ENCODE assay signal across 19 cellular contexts in genomic region chr9:99166149-99166548, GRCh38.
"Had no signal": no experiment of that assay in that cellular context is flagged by ENCODE, and none has a peak within 500 bp of the region (broad histone marks: within the 10 kb centered on the region; RNA-seq: fewer than 3 reads in every experiment).

No MANE protein-coding gene starts in this region.

- H3K4me1 ChIP-seq: colonic mucosa, lower lobe of right lung, prostate gland, right atrium auricular region had no signal

- H3K36me3 ChIP-seq: ascending aorta, colonic mucosa, lower lobe of right lung, prostate gland, right atrium auricular region, stomach had no signal

- H3K27ac ChIP-seq: ascending aorta, colonic mucosa, lower lobe of right lung, prostate gland, right atrium auricular region, stomach had no signal

- H3K9me3 Mint-ChIP-seq: activated CD4-positive, alpha-beta memory T cell treated with anti-CD3 and anti-CD28 coated beads for 36 hours; central memory CD8-positive, alpha-beta T cell; neural crest cell; T-helper 1 cell treated with Interleukin-12 subunit alpha and Interleukin-12 subunit beta and Interleukin-4 antibody, amounts not matched to agents 30 μg/mL and 1 μg/mL, for 36 hours had no signal

- H3K27me3 ChIP-seq: ascending aorta, colonic mucosa, right atrium auricular region had no signal

- H3K36me3 Mint-ChIP-seq: activated CD4-positive, alpha-beta memory T cell treated with anti-CD3 and anti-CD28 coated beads for 36 hours had no signal

- H3K27ac Mint-ChIP-seq: activated CD4-positive, alpha-beta memory T cell treated with anti-CD3 and anti-CD28 coated beads for 36 hours; T-helper 1 cell treated with Interleukin-12 subunit alpha and Interleukin-12 subunit beta and Interleukin-4 antibody, amounts not matched to agents 30 μg/mL and 1 μg/mL, for 36 hours had no signal

- H3K4me3 Mint-ChIP-seq: activated CD4-positive, alpha-beta memory T cell treated with anti-CD3 and anti-CD28 coated beads for 36 hours; central memory CD8-positive, alpha-beta T cell; neural crest cell; T-helper 1 cell treated with Interleukin-12 subunit alpha and Interleukin-12 subunit beta and Interleukin-4 antibody, amounts not matched to agents 30 μg/mL and 1 μg/mL, for 36 hours had no signal

- DNase-seq: activated CD4-positive, alpha-beta memory T cell treated with anti-CD3 and anti-CD28 coated beads for 36 hours; activated T-cell treated with anti-CD3 and anti-CD28 coated beads, Interleukin-2, amount 50 U/mL, for 48 hours; colonic mucosa; foreskin melanocyte; glutamatergic neuron; hippocampal formation; left colon; lower lobe of right lung; stimulated activated CD4-positive, alpha-beta T cell treated with anti-CD3 and anti-CD28 coated beads, Interleukin-12 subunit alpha, Interleukin-12 subunit beta, amount 100 ng/mL, for 4 hours; stimulated activated CD4-positive, alpha-beta T cell treated with anti-CD3 and anti-CD28 coated beads, Interleukin-1b, Interleukin-23, amount 100 ng/mL, for 48 hours; stimulated activated CD8-positive, alpha-beta memory T cell treated with anti-CD3 and anti-CD28 coated beads, Interleukin-4, amount 100 ng/mL, for 48 hours; stomach; trophoblast cell had no signal

- H3K4me3 ChIP-seq: ascending aorta, colonic mucosa, lower lobe of right lung, prostate gland, right atrium auricular region, stomach had no signal

- H3K9me3 ChIP-seq: ascending aorta, colonic mucosa, lower lobe of right lung, prostate gland, right atrium auricular region, stomach had no signal

- ATAC-seq: left colon, lower lobe of right lung had no signal
